2 cellular contexts compared by ENCODE assay signal in genomic region chr5:149100331-149100730, GRCh38.
TF ChIP-seq lines count a peak whose summit lies in the region.

No MANE protein-coding gene starts in this region.

TF ChIP-seq in HCT116, 20 proteins besides CTCF, POLR2A, EP300 and RAD21 (continued from another document):
- TF ChIP-seq REST (IDR thresholded peaks at IDR 0.05; ENCODE audit: low read depth) (no peak), SRF (IDR thresholded peaks at IDR 0.05; ENCODE audit: low read depth) (no peak)
TF ChIP-seq in HCT116: peak in this region for 1.

TF ChIP-seq in HEK293, 187 proteins besides CTCF, POLR2A, EP300 and RAD21 (continued from another document):
- no peak for TF ChIP-seq ZNF488 (tag by site-specific recombination; IDR thresholded peaks at IDR 0.05)
